9 cellular contexts compared by ENCODE assay signal in genomic region chr19:16328824-16329482, GRCh38. TPM values are rescaled to one million over a fixed set of nuclear protein-coding genes. Genes with fewer than 3 reads are reported as not detected.
DNase-seq lines count a peak whose midpoint lies in the region; ATAC-seq, FAIRE-seq and TF ChIP-seq lines count a peak whose summit lies in the region.
"Had no signal": no experiment of that assay in that cellular context is flagged by ENCODE, and none has a peak within 500 bp of the region (broad histone marks: within the 10 kb centered on the region; RNA-seq: fewer than 3 reads in every experiment).

No MANE protein-coding gene starts in this region.

- peak overlapping the region in 1 of 2 donors; percentile 38 for H3K4me3 ChIP-seq in duodenal mucosa (ENCODE audit: low read depth in 1 of 2, low read length in 2 of 2)

- no peak for FAIRE-seq in D721Med (lab: Jason Lieb, UNC)
- FAIRE-seq: islet of Langerhans had no signal

- DNase-seq in T-helper 2 cell: peak in 3 of 5 experiments; percentile 63 to 82 (median 68)
- DNase-seq in stimulated activated CD4-positive, alpha-beta T cell treated with anti-CD3 and anti-CD28 coated beads, Interleukin-2, amount 100 ng/mL, for 4 hours (ENCODE audit: low read depth): peak; percentile 21
- DNase-seq in occipital lobe (lab: John Stamatoyannopoulos, UW): no peak
- DNase-seq in D721Med (ENCODE audit: insufficient read length, low spot score): no peak

- H3K4me1 ChIP-seq in duodenal mucosa (ENCODE audit: control insufficient read depth in 1 of 2, insufficient read depth in 2 of 2, low read length in 2 of 2): peaks cover 17 to 24% of the 10 kb centered on the region in 2 donors

- H3K27me3 ChIP-seq in duodenal mucosa (ENCODE audit: control insufficient read depth in 1 of 2, insufficient read depth in 2 of 2, low read length in 2 of 2): peaks cover 7 to 10% of the 10 kb centered on the region in 2 donors

- H3K9ac ChIP-seq in duodenal mucosa (ENCODE audit: low read depth in 1 of 2, low read length in 2 of 2): no peak overlapping the region

- TF ChIP-seq POLR2A in GM19099 (IDR thresholded peaks at IDR 0.05; ENCODE audit: extremely low read depth, insufficient read length, low read depth): peak; percentile 28

- no peaks in the 10 kb centered on the region for H3K9me3 ChIP-seq in duodenal mucosa (ENCODE audit: control insufficient read depth in 1 of 2, low read length in 2 of 2)

- ATAC-seq in HG03521 (IDR thresholded peaks at IDR 0.05; ENCODE audit: unreplicated experiment) (no peak), GM18907 (IDR thresholded peaks at IDR 0.05; ENCODE audit: unreplicated experiment) (no peak)

- no peaks in the 10 kb centered on the region for H3K36me3 ChIP-seq in duodenal mucosa (ENCODE audit: control insufficient read depth in 1 of 2, insufficient read depth in 2 of 2, low read length in 2 of 2)

- peak overlapping the region; percentile 77 for H3K27ac ChIP-seq in duodenal mucosa (ENCODE audit: low read depth, low read length)

- TF ChIP-seq CTCF in D721Med (IDR thresholded peaks at IDR 0.05; ENCODE audit: insufficient read depth, missing control alignments): no peak

RNA-seq across cellular contexts. Expression of gene KLF2, which starts 4.3 kb away (rescaled TPM):
- total RNA-seq in occipital lobe: 3.1 TPM

Comparison
In these comparisons a context has a peak if more than half of its experiments do, and no peak if none do; other contexts are left out.
1. DNase-seq: peak in T-helper 2 cell (3 of 5) and stimulated activated CD4-positive, alpha-beta T cell treated with anti-CD3 and anti-CD28 coated beads, Interleukin-2, amount 100 ng/mL, for 4 hours (single experiment); none in occipital lobe (single experiment) and D721Med (single experiment).